13 cellular contexts compared by ENCODE assay signal in genomic region chr12:19154696-19155095, GRCh38.
"Had no signal": no experiment of that assay in that cellular context is flagged by ENCODE, and none has a peak within 500 bp of the region (broad histone marks: within the 10 kb centered on the region; RNA-seq: fewer than 3 reads in every experiment).

No MANE protein-coding gene starts in this region.

- H3K36me3 Mint-ChIP-seq: activated naive CD4-positive, alpha-beta T cell treated with anti-CD3 and anti-CD28 coated beads, Interleukin-2, amount 10 ng/mL, durations not matched to agents 7 days and 5 days; natural killer cell had no signal

- H3K36me3 ChIP-seq: adrenal gland, thyroid gland had no signal

- H3K9me3 ChIP-seq: adrenal gland, body of pancreas, esophagus squamous epithelium, thyroid gland had no signal

- H3K27me3 Mint-ChIP-seq: activated naive CD4-positive, alpha-beta T cell treated with anti-CD3 and anti-CD28 coated beads, Interleukin-2, amount 10 ng/mL, durations not matched to agents 7 days and 5 days had no signal

- H3K4me3 Mint-ChIP-seq: activated naive CD4-positive, alpha-beta T cell treated with anti-CD3 and anti-CD28 coated beads, Interleukin-2, amount 10 ng/mL, durations not matched to agents 7 days and 5 days; natural killer cell had no signal

- ATAC-seq: body of pancreas, natural killer cell had no signal

- H3K27ac Mint-ChIP-seq: activated naive CD4-positive, alpha-beta T cell treated with anti-CD3 and anti-CD28 coated beads, Interleukin-2, amount 10 ng/mL, durations not matched to agents 7 days and 5 days; activated T-helper 2 cell treated with anti-CD3 and anti-CD28 coated beads, Interferon-gamma antibody, Interleukin-2, Interleukin-4, amounts not matched to agents 10 μg/mL and 5 μg/mL and 100 μg/mL, durations not matched to agents 14 hours and 24 hours and 36 hours; natural killer cell had no signal

- DNase-seq: activated CD4-positive, alpha-beta T cell treated with anti-CD3 and anti-CD28 coated beads, Interleukin-2, amount 50 U/mL, for 1 hour; activated CD4-positive, CD25-positive, alpha-beta regulatory T cell; activated naive CD4-positive, alpha-beta T cell treated with anti-CD3 and anti-CD28 coated beads, Interleukin-2, amount 10 ng/mL, durations not matched to agents 7 days and 5 days; adrenal gland; body of pancreas; dorsolateral prefrontal cortex; esophagus squamous epithelium; natural killer cell; T-helper 2 cell; thyroid gland had no signal

- H3K4me3 ChIP-seq: adrenal gland, body of pancreas, dorsolateral prefrontal cortex, esophagus squamous epithelium, thyroid gland had no signal

- H3K4me1 Mint-ChIP-seq: activated naive CD4-positive, alpha-beta T cell treated with anti-CD3 and anti-CD28 coated beads, Interleukin-2, amount 10 ng/mL, durations not matched to agents 7 days and 5 days had no signal

- H3K27me3 ChIP-seq: adrenal gland, body of pancreas, dorsolateral prefrontal cortex, esophagus squamous epithelium, thyroid gland had no signal

- H3K27ac ChIP-seq: body of pancreas, dorsolateral prefrontal cortex, esophagus squamous epithelium, thyroid gland had no signal

- H3K9me3 Mint-ChIP-seq: activated naive CD4-positive, alpha-beta T cell treated with anti-CD3 and anti-CD28 coated beads, Interleukin-2, amount 10 ng/mL, durations not matched to agents 7 days and 5 days; activated T-helper 2 cell treated with anti-CD3 and anti-CD28 coated beads, Interferon-gamma antibody, Interleukin-2, Interleukin-4, amounts not matched to agents 10 μg/mL and 5 μg/mL and 100 μg/mL, durations not matched to agents 14 hours and 24 hours and 36 hours; natural killer cell had no signal

- FAIRE-seq: TTC549, urothelium cell line had no signal
